In genomic region chr16:76278976-76279375, GRCh38 we compare ENCODE assay signal across 2 cellular contexts.
TF ChIP-seq lines count a peak whose summit lies in the region.

No MANE protein-coding gene starts in this region.

TF ChIP-seq in IMR-90, 13 proteins besides CTCF, POLR2A, EP300 and RAD21:
- TF ChIP-seq BHLHE40 (IDR thresholded peaks at IDR 0.05; ENCODE audit: low read depth, low read length): no peak
- no peak for TF ChIP-seq MAFK (IDR thresholded peaks at IDR 0.05; ENCODE audit: low read depth, low read length)
- TF ChIP-seq CEBPB (IDR thresholded peaks at IDR 0.05; ENCODE audit: low read depth, low read length): peak; percentile 26; the same call in 1 of the 2 replicates
- TF ChIP-seq MAZ (IDR thresholded peaks at IDR 0.05; ENCODE audit: borderline replicate concordance, low read depth, low read length): no peak

TF ChIP-seq in HepG2, 621 proteins besides CTCF, POLR2A, EP300 and RAD21:
- TF ChIP-seq ATF7 (IDR thresholded peaks at IDR 0.05): 0 out of 2 replicates have a peak, but pooled peaks have one; percentile 23
- TF ChIP-seq ATF7 (CRISPR knock-in tag; IDR thresholded peaks at IDR 0.05): no peak
- TF ChIP-seq SMC3 (IDR thresholded peaks at IDR 0.05; ENCODE audit: low read length): peak; percentile 64
- no peak for TF ChIP-seq ZNF205 (CRISPR knock-in tag; IDR thresholded peaks at IDR 0.05)
- TF ChIP-seq CEBPB (IDR thresholded peaks at IDR 0.05; ENCODE audit: borderline replicate concordance, low read depth, low read length): peak; percentile 34; the same call in 1 of the 2 replicates
- TF ChIP-seq ZNF441 (CRISPR knock-in tag; IDR thresholded peaks at IDR 0.05; ENCODE audit: borderline replicate concordance): no peak
- no peak for TF ChIP-seq STAT6 (CRISPR knock-in tag; IDR thresholded peaks at IDR 0.05; ENCODE audit: borderline replicate concordance)
- TF ChIP-seq ATRX (CRISPR knock-in tag; IDR thresholded peaks at IDR 0.05; ENCODE audit: borderline replicate concordance): no peak
- peak; percentile 84 for TF ChIP-seq STAG1 (CRISPR knock-in tag; IDR thresholded peaks at IDR 0.05)
